Comparison of ENCODE assay signal across 27 cellular contexts in genomic region chr1:210650403-210650802, GRCh38.
"Had no signal": no experiment of that assay in that cellular context is flagged by ENCODE, and none has a peak within 500 bp of the region (broad histone marks: within the 10 kb centered on the region; RNA-seq: fewer than 3 reads in every experiment).

No MANE protein-coding gene starts in this region.

- H3K9me3 Mint-ChIP-seq: activated naive CD4-positive, alpha-beta T cell treated with anti-CD3 and anti-CD28 coated beads, Interleukin-2, amount 50 U/mL, for 24 hours; activated T-helper 17 cell treated with anti-CD3 and anti-CD28 coated beads, Interleukin-2, amount 50 U/mL, for 72 hours had no signal

- H3K4me3 Mint-ChIP-seq: activated CD4-positive, alpha-beta T cell treated with anti-CD3 and anti-CD28 coated beads, Interleukin-2, amount 10 ng/mL, durations not matched to agents 24 days and 14 days; activated CD8-positive, alpha-beta T cell treated with anti-CD3 and anti-CD28 coated beads for 36 hours; activated naive CD4-positive, alpha-beta T cell treated with anti-CD3 and anti-CD28 coated beads, Interleukin-2, amount 50 U/mL, for 24 hours; activated naive CD8-positive, alpha-beta T cell treated with anti-CD3 and anti-CD28 coated beads, Interleukin-2, amount 10 ng/mL, durations not matched to agents 7 days and 5 days; activated T-cell treated with anti-CD3 and anti-CD28 coated beads, Interleukin-2, amount 50 U/mL, for 72 hours; activated T-helper 17 cell treated with anti-CD3 and anti-CD28 coated beads, Interleukin-2, amount 50 U/mL, for 72 hours; T-helper 1 cell treated with Interleukin-12 subunit alpha and Interleukin-12 subunit beta and Interleukin-4 antibody, amounts not matched to agents 30 μg/mL and 1 μg/mL, for 36 hours; T-helper 2 cell treated with Interferon-gamma antibody and Interleukin-4, amounts not matched to agents 5 μg/mL and 100 μg/mL, for 36 hours had no signal

- H3K4me1 Mint-ChIP-seq: activated naive CD4-positive, alpha-beta T cell treated with anti-CD3 and anti-CD28 coated beads, Interleukin-2, amount 50 U/mL, for 24 hours; activated T-helper 17 cell treated with anti-CD3 and anti-CD28 coated beads, Interleukin-2, amount 50 U/mL, for 72 hours had no signal

- DNase-seq: activated CD4-positive, alpha-beta T cell treated with anti-CD3 and anti-CD28 coated beads, Interleukin-2, amount 10 ng/mL, durations not matched to agents 24 days and 14 days; activated CD4-positive, alpha-beta T cell treated with anti-CD3 and anti-CD28 coated beads, Interleukin-2, amount 50 U/mL, for 4 hours; activated CD8-positive, alpha-beta T cell treated with anti-CD3 and anti-CD28 coated beads for 36 hours; activated effector memory CD4-positive, alpha-beta T cell treated with anti-CD3 and anti-CD28 coated beads, Interleukin-2, amount 50 U/mL, for 16 hours; activated naive CD4-positive, alpha-beta T cell treated with Interleukin-2 at 50 U/mL for 16 hours; activated naive CD8-positive, alpha-beta T cell treated with anti-CD3 and anti-CD28 coated beads, Interleukin-2, amount 10 ng/mL, durations not matched to agents 7 days and 5 days; activated T-cell treated with anti-CD3 and anti-CD28 coated beads, Interleukin-2, amount 50 U/mL, for 1 hour; activated T-cell treated with anti-CD3 and anti-CD28 coated beads, Interleukin-2, amount 50 U/mL, for 72 hours; adrenal gland; body of pancreas; MM.1S; MV-4-11; NCI-H1436 treated with DMSO at 0.1 percent for 48 hours; NCI-H1694 treated with DMSO at 0.1 percent for 48 hours; NCI-H2029 treated with DMSO at 0.1 percent for 48 hours; NCI-H2107; NCI-H226; NCI-H446 treated with DMSO at 0.1 percent for 48 hours; NCI-H524; NCI-H774; OCI-M1; Right ventricle myocardium superior; SK-N-SH had no signal

- H3K36me3 Mint-ChIP-seq: activated naive CD4-positive, alpha-beta T cell treated with anti-CD3 and anti-CD28 coated beads, Interleukin-2, amount 50 U/mL, for 24 hours; activated naive CD8-positive, alpha-beta T cell treated with anti-CD3 and anti-CD28 coated beads, Interleukin-2, amount 10 ng/mL, durations not matched to agents 7 days and 5 days had no signal

- H3K27ac Mint-ChIP-seq: activated CD4-positive, alpha-beta T cell treated with anti-CD3 and anti-CD28 coated beads, Interleukin-2, amount 10 ng/mL, durations not matched to agents 24 days and 14 days; activated CD8-positive, alpha-beta T cell treated with anti-CD3 and anti-CD28 coated beads for 36 hours; activated naive CD4-positive, alpha-beta T cell treated with anti-CD3 and anti-CD28 coated beads, Interleukin-2, amount 50 U/mL, for 24 hours; activated naive CD8-positive, alpha-beta T cell treated with anti-CD3 and anti-CD28 coated beads, Interleukin-2, amount 10 ng/mL, durations not matched to agents 7 days and 5 days; activated T-cell treated with anti-CD3 and anti-CD28 coated beads, Interleukin-2, amount 50 U/mL, for 72 hours; activated T-helper 17 cell treated with anti-CD3 and anti-CD28 coated beads, Interleukin-2, amount 50 U/mL, for 72 hours; T-helper 1 cell treated with Interleukin-12 subunit alpha and Interleukin-12 subunit beta and Interleukin-4 antibody, amounts not matched to agents 30 μg/mL and 1 μg/mL, for 36 hours; T-helper 2 cell treated with Interferon-gamma antibody and Interleukin-4, amounts not matched to agents 5 μg/mL and 100 μg/mL, for 36 hours had no signal

- ATAC-seq: activated CD8-positive, alpha-beta T cell treated with anti-CD3 and anti-CD28 coated beads for 36 hours; activated T-cell treated with anti-CD3 and anti-CD28 coated beads, Interleukin-2, amount 50 U/mL, for 72 hours; activated T-helper 17 cell treated with anti-CD3 and anti-CD28 coated beads, Interleukin-2, amount 50 U/mL, for 72 hours; body of pancreas had no signal

- H3K27me3 Mint-ChIP-seq: activated CD4-positive, alpha-beta T cell treated with anti-CD3 and anti-CD28 coated beads, Interleukin-2, amount 10 ng/mL, durations not matched to agents 24 days and 14 days; activated CD8-positive, alpha-beta T cell treated with anti-CD3 and anti-CD28 coated beads for 36 hours; activated naive CD4-positive, alpha-beta T cell treated with anti-CD3 and anti-CD28 coated beads, Interleukin-2, amount 50 U/mL, for 24 hours; activated T-helper 17 cell treated with anti-CD3 and anti-CD28 coated beads, Interleukin-2, amount 50 U/mL, for 72 hours had no signal
